Comparison of ENCODE assay signal across 26 cellular contexts in genomic region chr22:26417406-26417805, GRCh38. TPM values are rescaled to one million over a fixed set of nuclear protein-coding genes. Genes with fewer than 3 reads are reported as not detected.
DNase-seq lines count a peak whose midpoint lies in the region; ATAC-seq and TF ChIP-seq lines count a peak whose summit lies in the region.
"Had no signal": no experiment of that assay in that cellular context is flagged by ENCODE, and none has a peak within 500 bp of the region (broad histone marks: within the 10 kb centered on the region; RNA-seq: fewer than 3 reads in every experiment).

No MANE protein-coding gene starts in this region.

- H3K9me3 Mint-ChIP-seq in activated CD4-positive, alpha-beta T cell treated with anti-CD3 and anti-CD28 coated beads, Interleukin-2, amount 10 ng/mL, durations not matched to agents 24 days and 14 days: no peaks in the 10 kb centered on the region
- no peaks in the 10 kb centered on the region for H3K9me3 Mint-ChIP-seq in activated naive CD4-positive, alpha-beta T cell treated with anti-CD3 and anti-CD28 coated beads, Interleukin-2, amount 10 ng/mL, durations not matched to agents 7 days and 5 days
- H3K9me3 Mint-ChIP-seq: activated CD8-positive, alpha-beta T cell treated with anti-CD3 and anti-CD28 coated beads for 36 hours; HFFc6; memory B cell; T-helper 1 cell treated with Interleukin-12 subunit alpha and Interleukin-12 subunit beta and Interleukin-4 antibody, amounts not matched to agents 30 μg/mL and 1 μg/mL, for 36 hours; type B pancreatic cell had no signal

- peaks cover 39% of the 10 kb centered on the region for H3K27me3 Mint-ChIP-seq in activated CD4-positive, alpha-beta T cell treated with anti-CD3 and anti-CD28 coated beads, Interleukin-2, amount 10 ng/mL, durations not matched to agents 24 days and 14 days
- H3K27me3 Mint-ChIP-seq in activated naive CD4-positive, alpha-beta T cell treated with anti-CD3 and anti-CD28 coated beads, Interleukin-2, amount 10 ng/mL, durations not matched to agents 7 days and 5 days: peaks cover 46% of the 10 kb centered on the region

- no peaks in the 10 kb centered on the region for H3K36me3 Mint-ChIP-seq in activated CD4-positive, alpha-beta T cell treated with anti-CD3 and anti-CD28 coated beads, Interleukin-2, amount 10 ng/mL, durations not matched to agents 24 days and 14 days (ENCODE audit: low read depth)
- no peaks in the 10 kb centered on the region for H3K36me3 Mint-ChIP-seq in activated naive CD4-positive, alpha-beta T cell treated with anti-CD3 and anti-CD28 coated beads, Interleukin-2, amount 10 ng/mL, durations not matched to agents 7 days and 5 days
- H3K36me3 Mint-ChIP-seq: memory B cell, type B pancreatic cell had no signal

- H3K27me3 ChIP-seq in HUES48 (ENCODE audit: control insufficient read depth, insufficient read depth, low read length) (no peaks in the 10 kb centered on the region), RWPE2 (ENCODE audit: insufficient read depth, poor library complexity, severe bottlenecking) (no peaks in the 10 kb centered on the region), mesenchymal stem cell (ENCODE audit: control insufficient read depth in 1 of 2, insufficient read depth in 1 of 2, low read length in 2 of 2) (peaks cover 22 to 62% of the 10 kb centered on the region in 2 experiments), transverse colon (peaks cover 23% of the 10 kb centered on the region)

- H3K36me3 ChIP-seq in HUES48 (ENCODE audit: control insufficient read depth, insufficient read depth, low read length): no peaks in the 10 kb centered on the region
- H3K36me3 ChIP-seq in RWPE2 (ENCODE audit: low read depth): no peaks in the 10 kb centered on the region
- H3K36me3 ChIP-seq in mesenchymal stem cell (ENCODE audit: control insufficient read depth in 1 of 2, insufficient read depth in 2 of 2, low read depth in 1 of 2, low read length in 2 of 2): no peaks in the 10 kb centered on the region
- H3K36me3 ChIP-seq in transverse colon: no peaks in the 10 kb centered on the region
- H3K36me3 ChIP-seq: gastrocnemius medialis had no signal

- H2BK5ac ChIP-seq in mesenchymal stem cell (ENCODE audit: low read depth, low read length, poor library complexity, severe bottlenecking): no peak overlapping the region

- H2BK15ac ChIP-seq in mesenchymal stem cell (ENCODE audit: low read depth, poor library complexity, severe bottlenecking): no peak overlapping the region

- H3K4me1 ChIP-seq in HUES48 (ENCODE audit: control insufficient read depth, insufficient read depth, low read length): peaks cover 10% of the 10 kb centered on the region
- peaks cover 20% of the 10 kb centered on the region for H3K4me1 ChIP-seq in RWPE2 (ENCODE audit: insufficient read depth, poor library complexity, severe bottlenecking)
- peaks cover 5% of the 10 kb centered on the region for H3K4me1 ChIP-seq in mesenchymal stem cell (ENCODE audit: control insufficient read depth, insufficient read depth, low read depth, low read length)
- peaks cover 0 to 18% (median 3%) of the 10 kb centered on the region in 4 donors for H3K4me1 ChIP-seq in transverse colon

- no peak overlapping the region for H3K14ac ChIP-seq in mesenchymal stem cell (ENCODE audit: low read length in 2 of 2)

- TF ChIP-seq EP300 in transverse colon (IDR thresholded peaks at IDR 0.05; ENCODE audit: low read depth): no peak

- H2BK12ac ChIP-seq in mesenchymal stem cell (ENCODE audit: low read length in 2 of 2): no peak overlapping the region

- H3K79me1 ChIP-seq in mesenchymal stem cell (replicated peaks; ENCODE audit: low read length, poor library complexity, severe bottlenecking): no peaks in the 10 kb centered on the region

- H3K9ac ChIP-seq in HUES48 (ENCODE audit: low read depth, low read length) (no peak overlapping the region), mesenchymal stem cell (ENCODE audit: low read length) (no peak overlapping the region)

- H3K4ac ChIP-seq in mesenchymal stem cell (ENCODE audit: low read depth in 1 of 2, low read length in 2 of 2): no peak overlapping the region

- no peak for TF ChIP-seq POLR2A in transverse colon (IDR thresholded peaks at IDR 0.05)

- no peak overlapping the region for H4K8ac ChIP-seq in mesenchymal stem cell (ENCODE audit: low read length)

- H3K4me3 ChIP-seq in HUES48 (ENCODE audit: low read depth, low read length): no peak overlapping the region
- no peak overlapping the region for H3K4me3 ChIP-seq in RWPE2 (ENCODE audit: severe bottlenecking)
- H3K4me3 ChIP-seq in mesenchymal stem cell (ENCODE audit: insufficient read depth in 1 of 2, low read depth in 1 of 2, low read length in 2 of 2): no peak overlapping the region
- no peak overlapping the region for H3K4me3 ChIP-seq in transverse colon
- H3K4me3 ChIP-seq: gastrocnemius medialis, GM12878, hepatocyte, skin epidermis had no signal

- DNase-seq in RWPE2 (ENCODE audit: low spot score) (no peak), mesenchymal stem cell (no peak), transverse colon (no peak)
- DNase-seq in activated CD4-positive, alpha-beta T cell treated with anti-CD3 and anti-CD28 coated beads, Interleukin-2, amount 10 ng/mL, durations not matched to agents 24 days and 14 days: no peak
- DNase-seq in activated naive CD4-positive, alpha-beta T cell treated with anti-CD3 and anti-CD28 coated beads, Interleukin-2, amount 10 ng/mL, durations not matched to agents 7 days and 5 days: no peak
- DNase-seq: activated CD4-positive, alpha-beta T cell treated with anti-CD3 and anti-CD28 coated beads for 1 hour; activated CD8-positive, alpha-beta T cell treated with anti-CD3 and anti-CD28 coated beads for 36 hours; activated effector memory CD4-positive, alpha-beta T cell treated with Interleukin-2 at 50 U/mL for 16 hours; activated T-cell treated with anti-CD3 and anti-CD28 coated beads for 4 hours; left colon; NCI-H1092 treated with DMSO at 0.1 percent for 48 hours; NCI-H1930; NCI-H69; stimulated activated CD8-positive, alpha-beta memory T cell treated with anti-CD3 and anti-CD28 coated beads, Interleukin-4, amount 100 ng/mL, for 48 hours; stimulated activated naive CD8-positive, alpha-beta T cell treated with anti-CD3 and anti-CD28 coated beads, Interleukin-15, amount 100 ng/mL, for 72 hours had no signal

- 0 out of 3 replicates have a peak, but pooled peaks have one; percentile 5 for ATAC-seq in RWPE2 (ENCODE audit: low read depth)
- ATAC-seq in HG02678 (IDR thresholded peaks at IDR 0.05; ENCODE audit: unreplicated experiment): no peak
- ATAC-seq: activated CD8-positive, alpha-beta T cell treated with anti-CD3 and anti-CD28 coated beads for 36 hours; gastrocnemius medialis; GM12878; left colon; stimulated activated naive CD8-positive, alpha-beta T cell treated with anti-CD3 and anti-CD28 coated beads, Interleukin-15, amount 100 ng/mL, for 72 hours had no signal

- intact Hi-C loops in transverse colon (cut with DNase I; ENCODE audit: low total_unique reads): no loop called here
- intact Hi-C loops in activated CD4-positive, alpha-beta T cell treated with anti-CD3 and anti-CD28 coated beads, Interleukin-2, amount 10 ng/mL, durations not matched to agents 24 days and 14 days (cut with micrococcal nuclease): no loop called here

- no peak overlapping the region for H2BK120ac ChIP-seq in mesenchymal stem cell (ENCODE audit: low read depth, low read length)

- no peak overlapping the region for H3K4me2 ChIP-seq in mesenchymal stem cell (ENCODE audit: low read length, poor library complexity, severe bottlenecking)
- H3K4me2 ChIP-seq: hepatocyte had no signal

- peak overlapping the region; percentile 48 for H3K27ac ChIP-seq in HUES48 (ENCODE audit: low read depth, low read length)
- H3K27ac ChIP-seq in RWPE2 (ENCODE audit: poor library complexity, severe bottlenecking): peak overlapping the region; percentile 92
- H3K27ac ChIP-seq in mesenchymal stem cell (ENCODE audit: low read length, poor library complexity, severe bottlenecking): no peak overlapping the region
- peak overlapping the region in 3 of 4 donors; percentile 18 to 58 (median 55) for H3K27ac ChIP-seq in transverse colon
- H3K27ac ChIP-seq: gastrocnemius medialis, hepatocyte, skin epidermis had no signal

- in situ Hi-C loops in transverse colon (cut with MboI; ENCODE audit: low pct_ligation_motif_present in 1 of 4, low pct_unique_long_range_greater_than_20kb in 1 of 4, low sequenced_read_pairs in 3 of 4): no loop called here

- no peak overlapping the region for H3K23ac ChIP-seq in mesenchymal stem cell (ENCODE audit: low read length in 2 of 2)

- H2AK5ac ChIP-seq in mesenchymal stem cell (ENCODE audit: low read length, severe bottlenecking): peak overlapping the region; percentile 65

- no peak overlapping the region for H4K91ac ChIP-seq in mesenchymal stem cell (ENCODE audit: low read length)

- H3K9me3 ChIP-seq in HUES48 (ENCODE audit: control insufficient read depth, insufficient read depth, low read length) (no peaks in the 10 kb centered on the region), RWPE2 (ENCODE audit: severe bottlenecking) (no peaks in the 10 kb centered on the region), mesenchymal stem cell (ENCODE audit: control insufficient read depth, low read length) (peaks cover under 1% of the 10 kb centered on the region), transverse colon (no peaks in the 10 kb centered on the region)
- H3K9me3 ChIP-seq: gastrocnemius medialis had no signal

- H3K4me3 Mint-ChIP-seq in activated CD4-positive, alpha-beta T cell treated with anti-CD3 and anti-CD28 coated beads, Interleukin-2, amount 10 ng/mL, durations not matched to agents 24 days and 14 days: no peak overlapping the region
- no peak overlapping the region for H3K4me3 Mint-ChIP-seq in activated naive CD4-positive, alpha-beta T cell treated with anti-CD3 and anti-CD28 coated beads, Interleukin-2, amount 10 ng/mL, durations not matched to agents 7 days and 5 days
- H3K4me3 Mint-ChIP-seq: activated CD8-positive, alpha-beta T cell treated with anti-CD3 and anti-CD28 coated beads for 36 hours; HFFc6; memory B cell; stimulated activated naive CD8-positive, alpha-beta T cell treated with anti-CD3 and anti-CD28 coated beads, Interleukin-15, amount 100 ng/mL, for 72 hours; T-helper 1 cell treated with Interleukin-12 subunit alpha and Interleukin-12 subunit beta and Interleukin-4 antibody, amounts not matched to agents 30 μg/mL and 1 μg/mL, for 36 hours; type B pancreatic cell had no signal

- no peak overlapping the region for H3K27ac Mint-ChIP-seq in activated CD4-positive, alpha-beta T cell treated with anti-CD3 and anti-CD28 coated beads, Interleukin-2, amount 10 ng/mL, durations not matched to agents 24 days and 14 days
- H3K27ac Mint-ChIP-seq in activated naive CD4-positive, alpha-beta T cell treated with anti-CD3 and anti-CD28 coated beads, Interleukin-2, amount 10 ng/mL, durations not matched to agents 7 days and 5 days: no peak overlapping the region
- H3K27ac Mint-ChIP-seq: activated CD8-positive, alpha-beta T cell treated with anti-CD3 and anti-CD28 coated beads for 36 hours; HFFc6; memory B cell; progenitor cell of endocrine pancreas; stimulated activated naive CD8-positive, alpha-beta T cell treated with anti-CD3 and anti-CD28 coated beads, Interleukin-15, amount 100 ng/mL, for 72 hours; T-helper 1 cell treated with Interleukin-12 subunit alpha and Interleukin-12 subunit beta and Interleukin-4 antibody, amounts not matched to agents 30 μg/mL and 1 μg/mL, for 36 hours; type B pancreatic cell had no signal

- H3K18ac ChIP-seq in mesenchymal stem cell (ENCODE audit: low read depth in 1 of 2, low read length in 2 of 2): no peak overlapping the region

- peaks cover 3% of the 10 kb centered on the region for H3K4me1 Mint-ChIP-seq in activated CD4-positive, alpha-beta T cell treated with anti-CD3 and anti-CD28 coated beads, Interleukin-2, amount 10 ng/mL, durations not matched to agents 24 days and 14 days
- no peaks in the 10 kb centered on the region for H3K4me1 Mint-ChIP-seq in activated naive CD4-positive, alpha-beta T cell treated with anti-CD3 and anti-CD28 coated beads, Interleukin-2, amount 10 ng/mL, durations not matched to agents 7 days and 5 days
- H3K4me1 Mint-ChIP-seq: memory B cell; stimulated activated naive CD8-positive, alpha-beta T cell treated with anti-CD3 and anti-CD28 coated beads, Interleukin-15, amount 100 ng/mL, for 72 hours had no signal

- no peak overlapping the region for H2AFZ ChIP-seq in mesenchymal stem cell (ENCODE audit: low read depth, low read length)
- H2AFZ ChIP-seq: hepatocyte had no signal

- WGBS in mesenchymal stem cell: 90% methylated on average over 2 of the region's 3 CpGs
- WGBS in transverse colon (ENCODE audit: low coverage in 1 of 2), 2 donors: 75 to 80% methylated on average over 1 to 3 of the region's 3 CpGs

- CTCF ChIA-PET in activated naive CD4-positive, alpha-beta T cell treated with anti-CD3 and anti-CD28 coated beads, Interleukin-2, amount 10 ng/mL, durations not matched to agents 7 days and 5 days (lab: Charles Lee): interaction anchor here (1.2 kb wide), 1 partner anchor 42 kb away, joined by 4 read pairs; no protein-coding TSS in a partner anchor

- no peak for TF ChIP-seq CTCF in RWPE2 (IDR thresholded peaks at IDR 0.05; ENCODE audit: poor library complexity, severe bottlenecking)
- no peak for TF ChIP-seq CTCF in transverse colon (IDR thresholded peaks at IDR 0.05)

RNA-seq across cellular contexts. Expression of gene ASPHD2, which starts 11.7 kb away (rescaled TPM):
- 0.32 TPM for polyA plus RNA-seq in mesenchymal stem cell (2013, experiment 1 of 2)
- 0.26 TPM for polyA plus RNA-seq in mesenchymal stem cell (2013, experiment 2 of 2)
- total RNA-seq in transverse colon: 1 to 10 TPM in 2 of 4 donors, under 1 TPM in 2; 0.20 to 2.2 (median 1.2) TPM
- total RNA-seq in activated CD4-positive, alpha-beta T cell treated with anti-CD3 and anti-CD28 coated beads, Interleukin-2, amount 10 ng/mL, durations not matched to agents 24 days and 14 days: 19.4 and 20.7 TPM in 2 replicates
